In genomic region chr12:110687770-110688169, GRCh38 we compare ENCODE assay signal across 11 cellular contexts. TPM values are rescaled to one million over a fixed set of nuclear protein-coding genes. Genes with fewer than 3 reads are reported as not detected.
DNase-seq lines count a peak whose midpoint lies in the region; ATAC-seq and TF ChIP-seq lines count a peak whose summit lies in the region.
"Had no signal": no experiment of that assay in that cellular context is flagged by ENCODE, and none has a peak within 500 bp of the region (broad histone marks: within the 10 kb centered on the region; RNA-seq: fewer than 3 reads in every experiment).

No MANE protein-coding gene starts in this region.

- peaks cover 29% of the 10 kb centered on the region for H3K4me1 Mint-ChIP-seq in activated T-cell treated with anti-CD3 and anti-CD28 coated beads, Interleukin-2, amount 50 U/mL, for 24 hours (ENCODE audit: low read depth)
- H3K4me1 Mint-ChIP-seq in dendritic cell treated with granulocyte-macrophage colony-stimulating factor and Interleukin-4, amounts not matched to agents 40 ng/mL and 50 ng/mL, for 4 days (ENCODE audit: low read depth), result peaks cover 84% of the 10 kb centered on the region

- peak; percentile 26 for TF ChIP-seq POLR2A in NB4 (IDR thresholded peaks at IDR 0.05; ENCODE audit: extremely low read depth, insufficient read length)

- no peaks in the 10 kb centered on the region for H4K20me1 ChIP-seq in smooth muscle cell (ENCODE audit: low read depth)

- H3K79me2 ChIP-seq in smooth muscle cell (ENCODE audit: low read depth), result no peaks in the 10 kb centered on the region
- H3K79me2 ChIP-seq: parathyroid adenoma had no signal

- H3K9me3 ChIP-seq in smooth muscle cell (replicated peaks; ENCODE audit: low read depth), result no peaks in the 10 kb centered on the region

- no peak overlapping the region for H3K27ac Mint-ChIP-seq in activated T-cell treated with anti-CD3 and anti-CD28 coated beads, Interleukin-2, amount 50 U/mL, for 24 hours
- peak overlapping the region; percentile 88 for H3K27ac Mint-ChIP-seq in dendritic cell treated with granulocyte-macrophage colony-stimulating factor and Interleukin-4, amounts not matched to agents 40 ng/mL and 50 ng/mL, for 4 days

- H3K4me3 Mint-ChIP-seq in activated T-cell treated with anti-CD3 and anti-CD28 coated beads, Interleukin-2, amount 50 U/mL, for 24 hours, result peak overlapping the region; percentile 76
- peak overlapping the region; percentile 87 for H3K4me3 Mint-ChIP-seq in dendritic cell treated with granulocyte-macrophage colony-stimulating factor and Interleukin-4, amounts not matched to agents 40 ng/mL and 50 ng/mL, for 4 days

- no peaks in the 10 kb centered on the region for H3K36me3 ChIP-seq in smooth muscle cell (ENCODE audit: low read depth)

- TF ChIP-seq CTCF in NB4 (IDR thresholded peaks at IDR 0.05; ENCODE audit: low read depth, low read length) (no peak), smooth muscle cell (IDR thresholded peaks at IDR 0.05; ENCODE audit: borderline replicate concordance, insufficient read depth, poor library complexity, severe bottlenecking) (no peak)

- peaks cover 5% of the 10 kb centered on the region for H3K36me3 Mint-ChIP-seq in activated T-cell treated with anti-CD3 and anti-CD28 coated beads, Interleukin-2, amount 50 U/mL, for 24 hours (ENCODE audit: low read depth)
- peaks cover 45% of the 10 kb centered on the region for H3K36me3 Mint-ChIP-seq in dendritic cell treated with granulocyte-macrophage colony-stimulating factor and Interleukin-4, amounts not matched to agents 40 ng/mL and 50 ng/mL, for 4 days (ENCODE audit: low read depth)

- no peak overlapping the region for H3K9ac ChIP-seq in smooth muscle cell (ENCODE audit: low read depth)
- H3K9ac ChIP-seq: parathyroid adenoma had no signal

- no peak overlapping the region for H3K4me2 ChIP-seq in smooth muscle cell

- no peaks in the 10 kb centered on the region for H3F3A ChIP-seq in smooth muscle cell (ENCODE audit: low read depth)

- peaks cover 9% of the 10 kb centered on the region for H3K4me1 ChIP-seq in smooth muscle cell (ENCODE audit: low read depth)
- H3K4me1 ChIP-seq: parathyroid adenoma had no signal

- H3K27ac ChIP-seq in smooth muscle cell (ENCODE audit: low read depth), result no peak overlapping the region
- H3K27ac ChIP-seq: parathyroid adenoma had no signal

- no peaks in the 10 kb centered on the region for H3K9me3 Mint-ChIP-seq in activated T-cell treated with anti-CD3 and anti-CD28 coated beads, Interleukin-2, amount 50 U/mL, for 24 hours
- H3K9me3 Mint-ChIP-seq in dendritic cell treated with granulocyte-macrophage colony-stimulating factor and Interleukin-4, amounts not matched to agents 40 ng/mL and 50 ng/mL, for 4 days, result no peaks in the 10 kb centered on the region

- H3K27me3 Mint-ChIP-seq in activated T-cell treated with anti-CD3 and anti-CD28 coated beads, Interleukin-2, amount 50 U/mL, for 24 hours, result no peaks in the 10 kb centered on the region
- H3K27me3 Mint-ChIP-seq in dendritic cell treated with granulocyte-macrophage colony-stimulating factor and Interleukin-4, amounts not matched to agents 40 ng/mL and 50 ng/mL, for 4 days, result no peaks in the 10 kb centered on the region

- DNase-seq in activated T-cell treated with anti-CD3 and anti-CD28 coated beads, Interleukin-2, amount 50 U/mL, for 24 hours, result no peak
- DNase-seq in activated T-cell treated with anti-CD3 and anti-CD28 coated beads, Interleukin-2, amount 50 U/mL, for 1 hour, result no peak
- DNase-seq in NB4 (ENCODE audit: low read depth) (peak; percentile 96), smooth muscle cell (lab: John Stamatoyannopoulos, UW; ENCODE audit: unreplicated experiment) (no peak), globus pallidus (ENCODE audit: low spot score) (no peak), hepatic stellate cell (ENCODE audit: low spot score) (no peak)
- DNase-seq: kidney, T-helper 9 cell had no signal

- intact Hi-C loops in dendritic cell treated with granulocyte-macrophage colony-stimulating factor and Interleukin-4, amounts not matched to agents 40 ng/mL and 50 ng/mL, for 4 days (cut with micrococcal nuclease), result loop anchor here (10.0 kb wide), 1 partner anchor 223 kb away; the partner anchor contains the start of genes FAM216A and GPN3

- no peak overlapping the region for H2AFZ ChIP-seq in smooth muscle cell (ENCODE audit: low read depth)

- no peak for ATAC-seq in GM18867 (IDR thresholded peaks at IDR 0.05; ENCODE audit: unreplicated experiment)

- peak overlapping the region; percentile 84 for H3K4me3 ChIP-seq in NB4 (ENCODE audit: low read depth, low read length)
- H3K4me3 ChIP-seq in smooth muscle cell, result peak overlapping the region; percentile 67

- H3K27me3 ChIP-seq in smooth muscle cell (ENCODE audit: low read depth), result no peaks in the 10 kb centered on the region

- 92% methylated on average over 3 of the region's 3 CpGs for WGBS in smooth muscle cell (ENCODE audit: low lambda C conversion rate)

RNA-seq across cellular contexts. Expression of gene HVCN1, which starts 1.1 kb away (rescaled TPM):
- total RNA-seq in smooth muscle cell, result 4.6 and 8.3 TPM in 2 replicates
- 5.3 and 5.5 TPM in 2 replicates for polyA plus RNA-seq in smooth muscle cell

RNA-seq across cellular contexts. Expression of gene PPP1CC, which starts 54.9 kb away (rescaled TPM):
- 105 and 120 TPM in 2 replicates for total RNA-seq in smooth muscle cell
- polyA plus RNA-seq in smooth muscle cell, result 34.9 and 35.2 TPM in 2 replicates
